Comparison of ENCODE assay signal across 18 cellular contexts in genomic region chr11:83979593-83979992, GRCh38.
DNase-seq lines count a peak whose midpoint lies in the region; ATAC-seq and TF ChIP-seq lines count a peak whose summit lies in the region.
"Had no signal": no experiment of that assay in that cellular context is flagged by ENCODE, and none has a peak within 500 bp of the region (broad histone marks: within the 10 kb centered on the region; RNA-seq: fewer than 3 reads in every experiment).

No MANE protein-coding gene starts in this region.

- H2BK120ac ChIP-seq in neuronal stem cell (ENCODE audit: low read depth, low read length), result no peak overlapping the region

- WGBS in neuronal stem cell (ENCODE audit: extremely low coverage in 2 of 2, insufficient read length in 2 of 2, insufficient replicate concordance in 1 of 2), 2 donors, result no CpG with 5 or more reads among the region's 1 CpG

- no peak overlapping the region for H2BK5ac ChIP-seq in neuronal stem cell (ENCODE audit: low read length)

- H3K79me1 ChIP-seq in neuronal stem cell (ENCODE audit: low read depth, low read length), result no peaks in the 10 kb centered on the region

- H2BK15ac ChIP-seq in neuronal stem cell (ENCODE audit: low read length), result no peak overlapping the region

- H2AK5ac ChIP-seq in neuronal stem cell (ENCODE audit: low read depth, low read length), result no peak overlapping the region

- no peak overlapping the region for H3K9ac ChIP-seq in neuronal stem cell (ENCODE audit: low read depth, low read length, poor library complexity)

- POLR2A ChIA-PET in RWPE1 (lab: Yijun Ruan, JAX; ENCODE audit: low non-redundant PET), result no interaction called here

- DNase-seq in Right ventricle myocardium inferior (ENCODE audit: missing footprints) (no peak), left ventricle myocardium inferior (no peak), HAP-1 (ENCODE audit: low spot score in 2 of 2) (peak; percentile 11 to 67), caudate nucleus (lab: John Stamatoyannopoulos, UW) (no peak), neuronal stem cell (ENCODE audit: low spot score) (no peak), NCI-H345 (lab: John Stamatoyannopoulos, UW) (no peak), RWPE1 (ENCODE audit: low spot score) (no peak)
- no peak for DNase-seq in stimulated activated CD4-positive, alpha-beta T cell treated with anti-CD3 and anti-CD28 coated beads, Interleukin-1b, Interleukin-23, amount 100 ng/mL, for 48 hours
- DNase-seq: CD8-positive, alpha-beta memory T cell; EL; GF-D8; MV-4-11; NCI-H1105 treated with DMSO at 0.1 percent for 48 hours; NCI-H1694; NCI-H2081; NCI-H748 treated with DMSO at 0.1 percent for 48 hours; Peyer's patch had no signal

- H3K9me3 ChIP-seq in left ventricle myocardium inferior (replicated peaks), result no peaks in the 10 kb centered on the region
- no peaks in the 10 kb centered on the region for H3K9me3 ChIP-seq in HAP-1
- no peaks in the 10 kb centered on the region for H3K9me3 ChIP-seq in neuronal stem cell (replicated peaks in 1 of 2; ENCODE audit: control insufficient read depth in 2 of 2, insufficient read depth in 1 of 2, low read depth in 1 of 2, low read length in 2 of 2)
- H3K9me3 ChIP-seq: Peyer's patch had no signal

- H3K27me3 ChIP-seq in left ventricle myocardium inferior (ENCODE audit: low read depth), result no peaks in the 10 kb centered on the region
- no peaks in the 10 kb centered on the region; the same call in 1 of the 2 replicates for H3K27me3 ChIP-seq in HAP-1 (ENCODE audit: low read depth)
- no peaks in the 10 kb centered on the region for H3K27me3 ChIP-seq in neuronal stem cell (ENCODE audit: control insufficient read depth in 3 of 3, insufficient read depth in 3 of 3, low read depth in 1 of 3, low read length in 3 of 3)
- H3K27me3 ChIP-seq: Peyer's patch had no signal

- H3K36me3 ChIP-seq in left ventricle myocardium inferior (no peaks in the 10 kb centered on the region), HAP-1 (replicated peaks) (no peaks in the 10 kb centered on the region), neuronal stem cell (replicated peaks in 1 of 2; ENCODE audit: control insufficient read depth in 2 of 2, insufficient read depth in 2 of 2, low read length in 2 of 2) (no peaks in the 10 kb centered on the region)
- H3K36me3 ChIP-seq: Peyer's patch had no signal

- H3K18ac ChIP-seq in neuronal stem cell (ENCODE audit: low read length), result no peak overlapping the region

- H4K91ac ChIP-seq in neuronal stem cell (ENCODE audit: low read depth, low read length, poor library complexity), result no peak overlapping the region

- H3K4me2 ChIP-seq in neuronal stem cell (ENCODE audit: insufficient read depth, low read length, poor library complexity, severe bottlenecking), result no peak overlapping the region

- intact Hi-C loops in Right ventricle myocardium inferior (cut with DNase I), result no loop called here
- intact Hi-C loops in left ventricle myocardium inferior (cut with micrococcal nuclease), result no loop called here

- H3K4me1 ChIP-seq in left ventricle myocardium inferior (peaks cover 5% of the 10 kb centered on the region), HAP-1 (peaks cover 12% of the 10 kb centered on the region), neuronal stem cell (ENCODE audit: control insufficient read depth in 2 of 2, insufficient read depth in 1 of 2, low read depth in 1 of 2, low read length in 2 of 2) (peaks cover 2 to 11% of the 10 kb centered on the region in 2 donors)
- H3K4me1 ChIP-seq: Peyer's patch had no signal

- H3K4me3 ChIP-seq in left ventricle myocardium inferior, result no peak overlapping the region
- no peak overlapping the region for H3K4me3 ChIP-seq in HAP-1
- no peak overlapping the region for H3K4me3 ChIP-seq in neuronal stem cell (ENCODE audit: low read length in 2 of 2)
- H3K4me3 ChIP-seq: Peyer's patch had no signal

- H3K23ac ChIP-seq in neuronal stem cell (ENCODE audit: low read depth, low read length, poor library complexity), result no peak overlapping the region

- TF ChIP-seq CTCF in left ventricle myocardium inferior (IDR thresholded peaks at IDR 0.05; ENCODE audit: borderline replicate concordance) (no peak), RWPE1 (conservative IDR thresholded peaks at IDR 0.05; ENCODE audit: low read depth) (no peak)

- in situ Hi-C loops in HAP-1 (cut with MboI; ENCODE audit: low sequenced_read_pairs), result no loop called here

- H3K4ac ChIP-seq in neuronal stem cell (ENCODE audit: low read length), result no peak overlapping the region

- H2AFZ ChIP-seq in neuronal stem cell (ENCODE audit: low read length), result peak overlapping the region; percentile 63

- no peak overlapping the region for H4K8ac ChIP-seq in neuronal stem cell (ENCODE audit: low read depth, low read length)

- H3K14ac ChIP-seq in neuronal stem cell (ENCODE audit: low read length), result no peak overlapping the region

- ATAC-seq in Right ventricle myocardium inferior, result peak; percentile 74

- H2BK12ac ChIP-seq in neuronal stem cell (ENCODE audit: low read length), result no peak overlapping the region

- CTCF ChIA-PET in RWPE1 (lab: Yijun Ruan, JAX), result no interaction called here

- H3K27ac ChIP-seq in left ventricle myocardium inferior (replicated peaks) (no peak overlapping the region), caudate nucleus (ENCODE audit: low read depth, low read length) (peak overlapping the region; percentile 13), neuronal stem cell (replicated peaks; ENCODE audit: low read length) (no peak overlapping the region), RWPE1 (no peak overlapping the region)
- H3K27ac ChIP-seq: C4-2B, Peyer's patch had no signal

Comparison
In these comparisons a context has a peak if more than half of its experiments do, and no peak if none do; other contexts are left out.
1. DNase-seq: peak in HAP-1 (2 of 2); none in Right ventricle myocardium inferior (single experiment), left ventricle myocardium inferior (single experiment), caudate nucleus (0 of 61), neuronal stem cell (single experiment), stimulated activated CD4-positive, alpha-beta T cell treated with anti-CD3 and anti-CD28 coated beads, Interleukin-1b, Interleukin-23, amount 100 ng/mL, for 48 hours (single experiment), NCI-H345 (single experiment) and RWPE1 (single experiment).